ENCODE assay signal across 16 cellular contexts in the genomic region with DNA sequence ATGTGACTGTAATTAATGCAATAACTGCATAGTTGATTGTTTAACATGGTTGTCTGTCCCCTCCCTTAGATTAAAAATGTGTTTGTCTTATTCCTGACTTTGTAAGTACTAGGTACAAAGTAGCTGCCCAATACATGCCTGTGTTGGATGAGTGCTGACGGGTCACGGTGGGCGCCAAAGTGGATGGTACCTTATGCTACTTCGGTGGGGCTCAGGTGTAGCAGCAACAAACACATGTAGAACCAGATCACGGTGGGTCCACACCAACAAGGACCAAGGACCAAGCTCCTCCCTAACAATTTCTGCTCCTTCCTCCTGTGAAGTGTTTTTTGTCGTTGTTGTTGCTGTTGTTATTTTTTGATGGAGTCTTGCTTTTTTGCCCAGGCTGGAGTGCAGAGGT. TPM values are rescaled to one million over a fixed set of nuclear protein-coding genes. Genes with fewer than 3 reads are reported as not detected.
A peak's percentile ranks its signal among the peaks of the same experiment; 100 is the strongest.
DNase-seq lines count a peak whose midpoint lies in the region; ATAC-seq and TF ChIP-seq lines count a peak whose summit lies in the region.
"Had no signal": no experiment of that assay in that cellular context is flagged by ENCODE, and none has a peak within 500 bp of the region (broad histone marks: within the 10 kb centered on the region; RNA-seq: fewer than 3 reads in every experiment).

No MANE protein-coding gene starts in this region.

- POLR2A ChIA-PET in HEK293 (lab: Yijun Ruan, JAX), result interaction anchor here (1.1 to 1.2 kb wide), 2 partner anchors 32 to 39 kb away, joined by 4 to 5 read pairs; no protein-coding TSS in a partner anchor

- H3K4me3 ChIP-seq in HEK293 (ENCODE audit: low read depth, low read length) (no peak overlapping the region), osteoblast (ENCODE audit: insufficient read depth, low read length) (no peak overlapping the region), tibial artery (peak overlapping the region; percentile 31 to 40)
- H3K4me3 ChIP-seq: Peyer's patch had no signal

- DNase-seq in brain pericyte (ENCODE audit: low read depth, low spot score) (peak; percentile 16), osteoblast (ENCODE audit: insufficient read length, low spot score, missing footprints) (no peak), tibial artery (no peak), foreskin keratinocyte (no peak), hippocampal formation (lab: John Stamatoyannopoulos, UW) (no peak), germinal center (ENCODE audit: low spot score) (no peak)
- DNase-seq: 8988T, Calu3, DND-41, NCI-H1417 treated with DMSO at 0.1 percent for 48 hours, NCI-H1694 treated with DMSO at 0.1 percent for 48 hours, NCI-H2081, NCI-H526 treated with DMSO at 0.1 percent for 48 hours, Peyer's patch, SIG-M5 had no signal

- H3K9me3 ChIP-seq in HEK293 (ENCODE audit: control insufficient read depth, insufficient read depth, low read depth, low read length), result no peaks in the 10 kb centered on the region
- H3K9me3 ChIP-seq in osteoblast (ENCODE audit: low read depth, low read length), result no peaks in the 10 kb centered on the region
- no peaks in the 10 kb centered on the region for H3K9me3 ChIP-seq in tibial artery
- H3K9me3 ChIP-seq: Peyer's patch had no signal

- no peak for ATAC-seq in foreskin keratinocyte

- no peak overlapping the region for H3K4me2 ChIP-seq in osteoblast (ENCODE audit: insufficient read depth, low read length)

- intact Hi-C loops in tibial artery (cut with DNase I; ENCODE audit: low total_unique reads), result loop anchor here (10.0 kb wide), 1 partner anchor 80 kb away; no protein-coding TSS in a partner anchor

- peak overlapping the region; percentile 3 for H2AFZ ChIP-seq in osteoblast (ENCODE audit: low read length)

- no peaks in the 10 kb centered on the region for H3K79me2 ChIP-seq in osteoblast (ENCODE audit: insufficient read depth, low read length)

- H3K27ac ChIP-seq in HEK293 (ENCODE audit: extremely low read depth, low read depth, low read length) (peak overlapping the region; percentile 65; the same call in 1 of the 2 replicates), osteoblast (ENCODE audit: low read depth, low read length) (no peak overlapping the region), tibial artery (peak overlapping the region; percentile 88 to 99), foreskin keratinocyte (no peak overlapping the region)
- H3K27ac ChIP-seq: Peyer's patch had no signal

- H3K4me1 ChIP-seq in HEK293 (ENCODE audit: control insufficient read depth, insufficient read depth, low read length) (peaks cover 31% of the 10 kb centered on the region), osteoblast (ENCODE audit: insufficient read depth, low read length) (peaks cover 14% of the 10 kb centered on the region), tibial artery (peaks cover 0 to 74% (median 38%) of the 10 kb centered on the region in 4 donors), foreskin keratinocyte (no peaks in the 10 kb centered on the region)

- TF ChIP-seq CTCF in HEK293 (tag by site-specific recombination; IDR thresholded peaks at IDR 0.05) (no peak), osteoblast (IDR thresholded peaks at IDR 0.05; ENCODE audit: extremely low read depth, low read depth, low read length) (no peak), tibial artery (IDR thresholded peaks at IDR 0.05) (no peak), foreskin keratinocyte (conservative IDR thresholded peaks at IDR 0.05) (no peak)

- H3K36me3 ChIP-seq in HEK293 (ENCODE audit: control insufficient read depth in 2 of 2, insufficient read depth in 1 of 2, low read length in 2 of 2) (no peaks in the 10 kb centered on the region), osteoblast (ENCODE audit: insufficient read depth, low read length) (no peaks in the 10 kb centered on the region), tibial artery (no peaks in the 10 kb centered on the region)
- H3K36me3 ChIP-seq: Peyer's patch had no signal

- no peaks in the 10 kb centered on the region for H4K20me1 ChIP-seq in osteoblast (ENCODE audit: insufficient read depth, low read length)

- CTCF ChIA-PET in HEK293 (lab: Yijun Ruan, JAX), result interaction anchor here (0.6 to 1.2 kb wide), 4 partner anchors 39 to 585 kb away, joined by 3 to 4 read pairs (median 4); no protein-coding TSS in a partner anchor

- no peaks in the 10 kb centered on the region for H3K27me3 ChIP-seq in osteoblast (ENCODE audit: insufficient read depth, low read length)
- H3K27me3 ChIP-seq in tibial artery, result no peaks in the 10 kb centered on the region
- peaks cover 24% of the 10 kb centered on the region for H3K27me3 ChIP-seq in foreskin keratinocyte
- H3K27me3 ChIP-seq: Peyer's patch had no signal

TF ChIP-seq in HEK293, 187 proteins besides CTCF, POLR2A, EP300 and RAD21:
- no peak for TF ChIP-seq YY1 (tag by site-specific recombination; IDR thresholded peaks at IDR 0.05)
- TF ChIP-seq ZIC2 (tag by site-specific recombination; IDR thresholded peaks at IDR 0.05), result no peak
- TF ChIP-seq ZNF623 (tag by site-specific recombination; IDR thresholded peaks at IDR 0.05), result no peak
- TF ChIP-seq, protein P1, sequence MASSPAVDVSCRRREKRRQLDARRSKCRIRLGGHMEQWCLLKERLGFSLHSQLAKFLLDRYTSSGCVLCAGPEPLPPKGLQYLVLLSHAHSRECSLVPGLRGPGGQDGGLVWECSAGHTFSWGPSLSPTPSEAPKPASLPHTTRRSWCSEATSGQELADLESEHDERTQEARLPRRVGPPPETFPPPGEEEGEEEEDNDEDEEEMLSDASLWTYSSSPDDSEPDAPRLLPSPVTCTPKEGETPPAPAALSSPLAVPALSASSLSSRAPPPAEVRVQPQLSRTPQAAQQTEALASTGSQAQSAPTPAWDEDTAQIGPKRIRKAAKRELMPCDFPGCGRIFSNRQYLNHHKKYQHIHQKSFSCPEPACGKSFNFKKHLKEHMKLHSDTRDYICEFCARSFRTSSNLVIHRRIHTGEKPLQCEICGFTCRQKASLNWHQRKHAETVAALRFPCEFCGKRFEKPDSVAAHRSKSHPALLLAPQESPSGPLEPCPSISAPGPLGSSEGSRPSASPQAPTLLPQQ (tag by site-specific recombination; IDR thresholded peaks at IDR 0.05), result 0 out of 2 replicates have a peak, but pooled peaks have one; percentile 11
- TF ChIP-seq ZNF785 (tag by site-specific recombination; IDR thresholded peaks at IDR 0.05), result no peak
- TF ChIP-seq ZNF707 (tag by site-specific recombination; IDR thresholded peaks at IDR 0.05), result no peak
- TF ChIP-seq MEIS1 (CRISPR knock-in tag; IDR thresholded peaks at IDR 0.05; ENCODE audit: borderline replicate concordance), result no peak
- no peak for TF ChIP-seq ZBTB21 (tag by site-specific recombination; IDR thresholded peaks at IDR 0.05)
- TF ChIP-seq, protein P2, sequence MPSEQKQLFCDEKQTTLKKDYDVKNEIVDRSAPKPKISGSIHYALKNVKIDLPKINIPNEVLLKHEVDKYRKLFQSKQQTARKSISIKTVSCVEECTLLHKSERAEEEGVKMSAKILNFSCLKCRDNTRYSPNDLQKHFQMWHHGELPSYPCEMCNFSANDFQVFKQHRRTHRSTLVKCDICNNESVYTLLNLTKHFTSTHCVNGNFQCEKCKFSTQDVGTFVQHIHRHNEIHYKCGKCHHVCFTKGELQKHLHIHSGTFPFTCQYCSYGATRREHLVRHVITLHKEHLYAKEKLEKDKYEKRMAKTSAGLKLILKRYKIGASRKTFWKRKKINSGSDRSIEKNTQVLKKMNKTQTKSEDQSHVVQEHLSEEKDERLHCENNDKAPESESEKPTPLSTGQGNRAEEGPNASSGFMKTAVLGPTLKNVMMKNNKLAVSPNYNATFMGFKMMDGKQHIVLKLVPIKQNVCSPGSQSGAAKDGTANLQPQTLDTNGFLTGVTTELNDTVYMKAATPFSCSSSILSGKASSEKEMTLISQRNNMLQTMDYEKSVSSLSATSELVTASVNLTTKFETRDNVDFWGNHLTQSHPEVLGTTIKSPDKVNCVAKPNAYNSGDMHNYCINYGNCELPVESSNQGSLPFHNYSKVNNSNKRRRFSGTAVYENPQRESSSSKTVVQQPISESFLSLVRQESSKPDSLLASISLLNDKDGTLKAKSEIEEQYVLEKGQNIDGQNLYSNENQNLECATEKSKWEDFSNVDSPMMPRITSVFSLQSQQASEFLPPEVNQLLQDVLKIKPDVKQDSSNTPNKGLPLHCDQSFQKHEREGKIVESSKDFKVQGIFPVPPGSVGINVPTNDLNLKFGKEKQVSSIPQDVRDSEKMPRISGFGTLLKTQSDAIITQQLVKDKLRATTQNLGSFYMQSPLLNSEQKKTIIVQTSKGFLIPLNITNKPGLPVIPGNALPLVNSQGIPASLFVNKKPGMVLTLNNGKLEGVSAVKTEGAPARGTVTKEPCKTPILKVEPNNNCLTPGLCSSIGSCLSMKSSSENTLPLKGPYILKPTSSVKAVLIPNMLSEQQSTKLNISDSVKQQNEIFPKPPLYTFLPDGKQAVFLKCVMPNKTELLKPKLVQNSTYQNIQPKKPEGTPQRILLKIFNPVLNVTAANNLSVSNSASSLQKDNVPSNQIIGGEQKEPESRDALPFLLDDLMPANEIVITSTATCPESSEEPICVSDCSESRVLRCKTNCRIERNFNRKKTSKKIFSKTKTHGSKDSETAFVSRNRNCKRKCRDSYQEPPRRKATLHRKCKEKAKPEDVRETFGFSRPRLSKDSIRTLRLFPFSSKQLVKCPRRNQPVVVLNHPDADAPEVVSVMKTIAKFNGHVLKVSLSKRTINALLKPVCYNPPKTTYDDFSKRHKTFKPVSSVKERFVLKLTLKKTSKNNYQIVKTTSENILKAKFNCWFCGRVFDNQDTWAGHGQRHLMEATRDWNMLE (tag by site-specific recombination; conservative IDR thresholded peaks at IDR 0.05; ENCODE audit: low read depth), result no peak
- TF ChIP-seq ZNF335 (tag by site-specific recombination; conservative IDR thresholded peaks at IDR 0.05), result peak; percentile 86
- TF ChIP-seq ZNF621 (tag by site-specific recombination; IDR thresholded peaks at IDR 0.05), result no peak
- TF ChIP-seq ZNF571 (tag by site-specific recombination; IDR thresholded peaks at IDR 0.05), result no peak
TF ChIP-seq in HEK293: peak in this region for 2.

RNA-seq across cellular contexts. Expression of a gene that starts 46.4 kb away (rescaled TPM):
- total RNA-seq in osteoblast (14.1 and 14.5 TPM in 2 replicates), foreskin keratinocyte (5.9 and 8.9 TPM in 2 replicates)
- polyA plus RNA-seq in foreskin keratinocyte, result 1.1 and 1.2 TPM in 2 replicates

Comparison
In these comparisons a context has a peak if more than half of its experiments do, and no peak if none do; other contexts are left out.
1. H3K27ac ChIP-seq: peak in HEK293 (single experiment) and tibial artery (2 of 2); none in osteoblast (single experiment) and foreskin keratinocyte (single experiment).
2. H3K4me3 ChIP-seq: peak in tibial artery (2 of 2); none in HEK293 (single experiment) and osteoblast (single experiment).